In genomic region chr1:228777211-228777610, GRCh38 we compare ENCODE assay signal across 32 cellular contexts.
"Had no signal": no experiment of that assay in that cellular context is flagged by ENCODE, and none has a peak within 500 bp of the region (broad histone marks: within the 10 kb centered on the region; RNA-seq: fewer than 3 reads in every experiment).

No MANE protein-coding gene starts in this region.

- ATAC-seq: activated naive CD4-positive, alpha-beta T cell treated with anti-CD3 and anti-CD28 coated beads, Interleukin-2, amount 50 U/mL, for 72 hours; activated naive CD8-positive, alpha-beta T cell treated with anti-CD3 and anti-CD28 coated beads, Interleukin-2, amount 50 U/mL, for 24 hours; activated T-cell treated with anti-CD3 and anti-CD28 coated beads, Interleukin-2, amount 50 U/mL, for 4 hours; activated T-cell treated with anti-CD3 and anti-CD28 coated beads, Interleukin-2, amount 50 U/mL, for 72 hours; activated T-helper 17 cell treated with anti-CD3 and anti-CD28 coated beads, Interleukin-2, amount 50 U/mL, for 72 hours; body of pancreas had no signal

- DNase-seq: activated effector memory CD4-positive, alpha-beta T cell treated with anti-CD3 and anti-CD28 coated beads, Interleukin-2, amount 50 U/mL, for 16 hours; activated effector memory CD4-positive, alpha-beta T cell treated with Interleukin-2 at 50 U/mL for 16 hours; activated gamma-delta T cell; activated gamma-delta T cell treated with Interleukin-2 at 50 U/mL for 16 hours; activated naive CD4-positive, alpha-beta T cell; activated naive CD4-positive, alpha-beta T cell treated with anti-CD3 and anti-CD28 coated beads for 36 hours; activated naive CD4-positive, alpha-beta T cell treated with anti-CD3 and anti-CD28 coated beads, Interleukin-2, amount 10 ng/mL, durations not matched to agents 7 days and 5 days; activated naive CD4-positive, alpha-beta T cell treated with anti-CD3 and anti-CD28 coated beads, Interleukin-2, amount 50 U/mL, for 16 hours; activated naive CD4-positive, alpha-beta T cell treated with Interleukin-2 at 50 U/mL for 16 hours; activated naive CD8-positive, alpha-beta T cell treated with anti-CD3 and anti-CD28 coated beads for 36 hours; activated naive CD8-positive, alpha-beta T cell treated with anti-CD3 and anti-CD28 coated beads, Interleukin-2, amount 10 ng/mL, durations not matched to agents 7 days and 5 days; activated naive CD8-positive, alpha-beta T cell treated with anti-CD3 and anti-CD28 coated beads, Interleukin-2, amount 50 U/mL, for 24 hours; activated T-cell treated with anti-CD3 and anti-CD28 coated beads, Interleukin-2, amount 50 U/mL, for 1 hour; activated T-cell treated with anti-CD3 and anti-CD28 coated beads, Interleukin-2, amount 50 U/mL, for 24 hours; activated T-cell treated with anti-CD3 and anti-CD28 coated beads, Interleukin-2, amount 50 U/mL, for 4 hours; activated T-cell treated with anti-CD3 and anti-CD28 coated beads, Interleukin-2, amount 50 U/mL, for 48 hours; activated T-cell treated with anti-CD3 and anti-CD28 coated beads, Interleukin-2, amount 50 U/mL, for 72 hours; adrenal gland; amniotic stem cell; amygdala; anterior cingulate cortex; aorta; body of pancreas; brain microvascular endothelial cell; caudate nucleus; central memory CD4-positive, alpha-beta T cell; cerebellar nuclear complex had no signal

- H3K27ac ChIP-seq: adrenal gland, ascending aorta, body of pancreas, brain microvascular endothelial cell, cardiac muscle cell had no signal

- H3K4me1 ChIP-seq: adrenal gland, ascending aorta, body of pancreas, breast epithelium had no signal

- H3K9me3 ChIP-seq: adrenal gland, ascending aorta, body of pancreas, breast epithelium had no signal

- H3K27me3 ChIP-seq: adrenal gland, ascending aorta, body of pancreas, brain microvascular endothelial cell, breast epithelium had no signal

- H3K36me3 ChIP-seq: adrenal gland, ascending aorta, brain microvascular endothelial cell, breast epithelium, cardiac muscle cell had no signal

- H3K4me3 ChIP-seq: adrenal gland, ascending aorta, body of pancreas, breast epithelium, cardiac muscle cell had no signal
